Comparison of ENCODE assay signal across 9 cellular contexts in the genomic region with DNA sequence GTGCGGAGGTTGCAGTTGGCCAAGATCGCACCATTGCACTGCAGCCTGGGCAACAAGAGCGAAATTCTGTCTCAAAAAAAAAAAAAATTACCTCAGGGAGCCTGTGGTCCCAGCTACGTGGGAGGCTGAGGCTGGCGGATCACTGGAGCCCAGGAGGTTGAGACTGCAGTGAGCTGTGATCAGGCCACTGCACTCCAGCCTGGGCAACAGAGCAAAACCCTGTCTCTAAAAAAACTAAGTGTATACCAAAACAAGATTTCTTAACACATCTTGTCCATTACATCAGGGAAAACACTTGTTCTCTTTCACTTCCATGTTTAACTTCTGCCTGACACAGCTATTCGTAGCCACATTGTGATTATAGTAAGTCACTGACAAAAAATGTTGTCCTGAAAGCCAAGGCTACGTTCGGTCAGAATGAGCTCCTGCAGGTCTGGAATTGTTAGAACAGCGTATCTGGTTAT. TPM values are rescaled to one million over a fixed set of nuclear protein-coding genes. Genes with fewer than 3 reads are reported as not detected.
DNase-seq lines count a peak whose midpoint lies in the region; ATAC-seq and TF ChIP-seq lines count a peak whose summit lies in the region.
"Had no signal": no experiment of that assay in that cellular context is flagged by ENCODE, and none has a peak within 500 bp of the region (broad histone marks: within the 10 kb centered on the region; RNA-seq: fewer than 3 reads in every experiment).

No MANE protein-coding gene starts in this region.

- H3K4me3 Mint-ChIP-seq in GM23338: peak overlapping the region; percentile 82; the same call in 2 of the 3 replicates
- peak overlapping the region; percentile 86 for H3K4me3 Mint-ChIP-seq in activated naive CD8-positive, alpha-beta T cell treated with anti-CD3 and anti-CD28 coated beads, Interleukin-2, amount 50 U/mL, for 24 hours

- H3K4me1 ChIP-seq in ACC112 (ENCODE audit: control insufficient read depth, insufficient read depth, low read length, unreplicated experiment): peaks cover 24% of the 10 kb centered on the region
- H3K4me1 ChIP-seq in GM23338 (ENCODE audit: insufficient read depth): peaks cover 21% of the 10 kb centered on the region
- peaks cover 0 to 25% (median 5%) of the 10 kb centered on the region in 4 donors for H3K4me1 ChIP-seq in right lobe of liver

- no peaks in the 10 kb centered on the region for H3K9me2 ChIP-seq in GM23338 (ENCODE audit: insufficient read depth)

- intact Hi-C loops in right lobe of liver (cut with DNase I): no loop called here
- intact Hi-C loops in lower leg skin (cut with DNase I; ENCODE audit: low total_unique reads): no loop called here

- peaks cover 17% of the 10 kb centered on the region for H3K27me3 Mint-ChIP-seq in GM23338 (ENCODE audit: insufficient read depth, low read depth, poor library complexity)
- H3K27me3 Mint-ChIP-seq in activated naive CD8-positive, alpha-beta T cell treated with anti-CD3 and anti-CD28 coated beads, Interleukin-2, amount 50 U/mL, for 24 hours: no peaks in the 10 kb centered on the region

- DNase-seq in GM23338 (ENCODE audit: low spot score) (no peak), right lobe of liver (no peak), GM19238 (ENCODE audit: insufficient read length, low spot score) (no peak), HUDEP-2 (lab: John Stamatoyannopoulos, UW; ENCODE audit: unreplicated experiment in 76 of 76) (no peak), islet precursor cell (no peak), lower leg skin (ENCODE audit: low spot score in 2 of 2) (no peak)
- no peak for DNase-seq in activated naive CD8-positive, alpha-beta T cell treated with anti-CD3 and anti-CD28 coated beads, Interleukin-2, amount 50 U/mL, for 24 hours

- H3K9me3 Mint-ChIP-seq in GM23338: peaks cover 4% of the 10 kb centered on the region; the same call in 2 of the 3 replicates
- no peaks in the 10 kb centered on the region for H3K9me3 Mint-ChIP-seq in activated naive CD8-positive, alpha-beta T cell treated with anti-CD3 and anti-CD28 coated beads, Interleukin-2, amount 50 U/mL, for 24 hours

- H3K27me3 ChIP-seq in ACC112 (ENCODE audit: insufficient read depth, low read length): no peaks in the 10 kb centered on the region
- H3K27me3 ChIP-seq in GM23338 (ENCODE audit: insufficient read depth): no peaks in the 10 kb centered on the region
- no peaks in the 10 kb centered on the region for H3K27me3 ChIP-seq in right lobe of liver

- H3K27ac Mint-ChIP-seq in GM23338: no peak overlapping the region
- peak overlapping the region; percentile 39 for H3K27ac Mint-ChIP-seq in activated naive CD8-positive, alpha-beta T cell treated with anti-CD3 and anti-CD28 coated beads, Interleukin-2, amount 50 U/mL, for 24 hours

- peaks cover 28% of the 10 kb centered on the region for H3F3A ChIP-seq in GM23338 (replicated peaks; ENCODE audit: low read depth)

- ATAC-seq in GM23338 (no peak), right lobe of liver (no peak)
- ATAC-seq in activated naive CD8-positive, alpha-beta T cell treated with anti-CD3 and anti-CD28 coated beads, Interleukin-2, amount 50 U/mL, for 24 hours: no peak
- ATAC-seq: mucosa of descending colon had no signal

- no peak overlapping the region for H3K4me2 ChIP-seq in GM23338

- H3K36me3 ChIP-seq in ACC112 (ENCODE audit: insufficient read depth, low read length): 0 out of 2 replicates have a peak, but pooled peaks cover 5% of the 10 kb centered on the region
- H3K36me3 ChIP-seq in GM23338 (ENCODE audit: insufficient read depth): no peaks in the 10 kb centered on the region
- H3K36me3 ChIP-seq in right lobe of liver: no peaks in the 10 kb centered on the region

- H3K36me3 Mint-ChIP-seq in GM23338 (ENCODE audit: low read depth): peaks cover 4% of the 10 kb centered on the region; the same call in 2 of the 3 replicates
- peaks cover 3% of the 10 kb centered on the region for H3K36me3 Mint-ChIP-seq in activated naive CD8-positive, alpha-beta T cell treated with anti-CD3 and anti-CD28 coated beads, Interleukin-2, amount 50 U/mL, for 24 hours (ENCODE audit: low read depth)

- peaks cover 7% of the 10 kb centered on the region for H4K20me1 ChIP-seq in GM23338 (replicated peaks; ENCODE audit: insufficient read depth)

- peak overlapping the region; percentile 76 for H3K4me3 ChIP-seq in ACC112 (ENCODE audit: low read depth, low read length)
- H3K4me3 ChIP-seq in GM23338: no peak overlapping the region
- H3K4me3 ChIP-seq in right lobe of liver: no peak overlapping the region
- no peak overlapping the region for H3K4me3 ChIP-seq in lower leg skin (ENCODE audit: low read depth, poor library complexity, severe bottlenecking)

- TF ChIP-seq CTCF in GM23338 (conservative IDR thresholded peaks at IDR 0.05; ENCODE audit: low read depth in 2 of 2): no peak
- no peak for TF ChIP-seq CTCF in right lobe of liver (IDR thresholded peaks at IDR 0.05)
- TF ChIP-seq CTCF in lower leg skin (IDR thresholded peaks at IDR 0.05): no peak

- H2AFZ ChIP-seq in ACC112 (ENCODE audit: low read length, unreplicated experiment): no peak overlapping the region
- H2AFZ ChIP-seq in GM23338: no peak overlapping the region

- peaks cover 29% of the 10 kb centered on the region for H3K4me1 Mint-ChIP-seq in GM23338
- H3K4me1 Mint-ChIP-seq in activated naive CD8-positive, alpha-beta T cell treated with anti-CD3 and anti-CD28 coated beads, Interleukin-2, amount 50 U/mL, for 24 hours: peaks cover 38% of the 10 kb centered on the region

- TF ChIP-seq POLR2A in right lobe of liver (IDR thresholded peaks at IDR 0.05): no peak
- no peak for TF ChIP-seq POLR2A in lower leg skin (IDR thresholded peaks at IDR 0.05)

- peak overlapping the region; percentile 96 for H3K27ac ChIP-seq in ACC112 (ENCODE audit: low read depth, low read length)
- H3K27ac ChIP-seq in GM23338 (ENCODE audit: low read depth): peak overlapping the region; percentile 86
- peak overlapping the region in 2 of 3 donors; percentile 99 to 100 for H3K27ac ChIP-seq in right lobe of liver

- H3K9me3 ChIP-seq in right lobe of liver: no peaks in the 10 kb centered on the region
- H3K9me3 ChIP-seq: mucosa of descending colon had no signal

- 27% methylated on average over 8 of the region's 9 CpGs for WGBS in right lobe of liver (ENCODE audit: insufficient coverage, low coverage, low lambda C conversion rate, missing lambda C conversion rate)
- 32 to 41% methylated on average over 9 of the region's 9 CpGs for WGBS in lower leg skin, 2 donors

- H3K79me2 ChIP-seq in ACC112 (ENCODE audit: control insufficient read depth, insufficient read depth, low read length, unreplicated experiment) (peaks cover 36% of the 10 kb centered on the region), GM23338 (replicated peaks; ENCODE audit: insufficient read depth) (peaks cover 29% of the 10 kb centered on the region)

TF ChIP-seq in GM23338, 12 proteins besides CTCF, POLR2A, EP300 and RAD21 (continues in another document):
- TF ChIP-seq ETS1 (IDR thresholded peaks at IDR 0.05) (no peak), JUNB (IDR thresholded peaks at IDR 0.05; ENCODE audit: unreplicated experiment) (no peak), ZNF114 (CRISPR knock-in tag; IDR thresholded peaks at IDR 0.05) (no peak), POLR2AphosphoS5 (IDR thresholded peaks at IDR 0.05; ENCODE audit: low read depth) (no peak), NANOG (IDR thresholded peaks at IDR 0.05; ENCODE audit: borderline replicate concordance) (no peak), CREB1 (CRISPR knock-in tag; IDR thresholded peaks at IDR 0.05; ENCODE audit: low read depth) (no peak), EZH2 (IDR thresholded peaks at IDR 0.05; ENCODE audit: low read depth, unreplicated experiment) (no peak), EZH2phosphoT487 (IDR thresholded peaks at IDR 0.05; ENCODE audit: unreplicated experiment) (no peak), STAT1 (IDR thresholded peaks at IDR 0.05; ENCODE audit: unreplicated experiment) (no peak), ZNF331 (CRISPR knock-in tag; IDR thresholded peaks at IDR 0.05; ENCODE audit: low read depth) (no peak)

RNA-seq across cellular contexts. Expression of gene TMEM80, which starts 1.4 kb away (rescaled TPM):
- 12.8 and 13.1 TPM in 2 replicates for total RNA-seq in GM23338 (2014; rRNA removed; shearing (Covaris generic))
- polyA plus RNA-seq in GM23338 (2016; fragmentation: Nextera tagmentation; extraction: Ambion mirVana): 25.1 and 25.4 TPM in 2 replicates
- 10 to 100 TPM in 3 of 6 experiments, 1 to 10 TPM in 3; 6.9 to 15.5 (median 10.5) TPM for total RNA-seq in right lobe of liver
- total RNA-seq in lower leg skin: 10 to 100 TPM; 28.9 to 70.9 (median 42.9) TPM

RNA-seq across cellular contexts. Expression of gene DEAF1, which starts 2.0 kb away (rescaled TPM):
- total RNA-seq in GM23338 (2014; rRNA removed; shearing (Covaris generic)): 33.5 and 42.6 TPM in 2 replicates
- polyA plus RNA-seq in GM23338 (2016; fragmentation: Nextera tagmentation; extraction: Ambion mirVana): 47.8 and 49.3 TPM in 2 replicates
- total RNA-seq in right lobe of liver (10 to 100 TPM; 11.3 to 17.9 (median 14.0) TPM), lower leg skin (10 to 100 TPM; 31.1 to 57.0 (median 39.6) TPM)

RNA-seq across cellular contexts. Expression of gene EPS8L2, which starts 9.0 kb away (rescaled TPM):
- 34.1 and 38.7 TPM in 2 replicates for total RNA-seq in GM23338 (2014; rRNA removed; shearing (Covaris generic))
- polyA plus RNA-seq in GM23338 (2016; fragmentation: Nextera tagmentation; extraction: Ambion mirVana): 56.5 and 59.4 TPM in 2 replicates
- 100 to 1,000 TPM in 5 of 6 experiments, 10 to 100 TPM in 1; 95.8 to 184 (median 120) TPM for total RNA-seq in right lobe of liver
- total RNA-seq in lower leg skin: 100 to 1,000 TPM; 143 to 242 (median 164) TPM

RNA-seq across cellular contexts. Expression of gene TALDO1, which starts 50.2 kb away (rescaled TPM):
- total RNA-seq in GM23338 (2014; rRNA removed; shearing (Covaris generic)): 339 and 353 TPM in 2 replicates
- polyA plus RNA-seq in GM23338 (2016; fragmentation: Nextera tagmentation; extraction: Ambion mirVana): 402 and 411 TPM in 2 replicates
- total RNA-seq in right lobe of liver: 100 to 1,000 TPM; 102 to 184 (median 150) TPM
- total RNA-seq in lower leg skin: 100 to 1,000 TPM; 167 to 249 (median 183) TPM

RNA-seq across cellular contexts. Expression of gene DRD4, which starts 60.0 kb away (rescaled TPM):
- total RNA-seq in GM23338 (2014; rRNA removed; shearing (Covaris generic)): 0.27 and 1.0 TPM in 2 replicates
- polyA plus RNA-seq in GM23338 (2016; fragmentation: Nextera tagmentation; extraction: Ambion mirVana): 1.3 and 1.8 TPM in 2 replicates
- total RNA-seq in right lobe of liver (under 1 TPM in 4 of 6 experiments, not detected in 2; 0.31 to 0.90 (median 0.41) TPM), lower leg skin (1 to 10 TPM in 1 of 4 donors, under 1 TPM in 1, not detected in 2; 0.23 to 2.0 TPM)
